Comparison of ENCODE assay signal across 9 cellular contexts in genomic region chr7:25619963-25620799, GRCh38.
DNase-seq lines count a peak whose midpoint lies in the region; ATAC-seq, FAIRE-seq and TF ChIP-seq lines count a peak whose summit lies in the region.
"Had no signal": no experiment of that assay in that cellular context is flagged by ENCODE, and none has a peak within 500 bp of the region (broad histone marks: within the 10 kb centered on the region; RNA-seq: fewer than 3 reads in every experiment).

No MANE protein-coding gene starts in this region.

- H3F3A ChIP-seq in neural progenitor cell (ENCODE audit: low read depth), result no peaks in the 10 kb centered on the region

- no peak overlapping the region for H3K4me3 Mint-ChIP-seq in neural progenitor cell

- H3K9me3 Mint-ChIP-seq in neural progenitor cell, result no peaks in the 10 kb centered on the region

- no peaks in the 10 kb centered on the region for H3K36me3 Mint-ChIP-seq in neural progenitor cell

- H2AFZ ChIP-seq in DND-41 (ENCODE audit: low read depth, low read length) (no peak overlapping the region), neural progenitor cell (replicated peaks) (no peak overlapping the region)

- H3K27ac ChIP-seq in DND-41 (ENCODE audit: low read length) (no peak overlapping the region), cingulate gyrus (ENCODE audit: low read depth, low read length) (peak overlapping the region; percentile 88), neural progenitor cell (no peak overlapping the region)

- H3K27me3 ChIP-seq in DND-41 (ENCODE audit: insufficient read depth, low read length, poor library complexity) (peaks cover 6% of the 10 kb centered on the region), neural progenitor cell (no peaks in the 10 kb centered on the region)
- H3K27me3 ChIP-seq: breast epithelium had no signal

- no peaks in the 10 kb centered on the region for H4K20me1 ChIP-seq in DND-41 (ENCODE audit: insufficient read depth, low read length)
- no peaks in the 10 kb centered on the region for H4K20me1 ChIP-seq in neural progenitor cell (ENCODE audit: low read depth)

- H3K4me3 ChIP-seq in DND-41 (ENCODE audit: low read depth in 1 of 2, low read length in 2 of 2), result no peak overlapping the region
- no peak overlapping the region for H3K4me3 ChIP-seq in neural progenitor cell
- H3K4me3 ChIP-seq: breast epithelium had no signal

- ATAC-seq in DND-41 (ENCODE audit: insufficient read depth, low read depth), result peak; percentile 69; the same call in 2 of the 3 replicates
- ATAC-seq in HG03196 (IDR thresholded peaks at IDR 0.05; ENCODE audit: unreplicated experiment), result no peak

- H3K4me1 Mint-ChIP-seq in neural progenitor cell, result peaks cover 14% of the 10 kb centered on the region

- H3K9me3 ChIP-seq in DND-41 (ENCODE audit: insufficient read depth, low read length, severe bottlenecking) (no peaks in the 10 kb centered on the region), neural progenitor cell (ENCODE audit: low read depth) (no peaks in the 10 kb centered on the region)
- H3K9me3 ChIP-seq: breast epithelium had no signal

- no peak for FAIRE-seq in frontal cortex (lab: Jason Lieb, UNC)

- no peaks in the 10 kb centered on the region for H3K79me2 ChIP-seq in DND-41 (ENCODE audit: insufficient read depth, low read length)
- no peaks in the 10 kb centered on the region for H3K79me2 ChIP-seq in neural progenitor cell (ENCODE audit: low read depth)

- H3K36me3 ChIP-seq in DND-41 (ENCODE audit: insufficient read depth, low read length) (no peaks in the 10 kb centered on the region), neural progenitor cell (no peaks in the 10 kb centered on the region)
- H3K36me3 ChIP-seq: breast epithelium had no signal

- H3K27me3 Mint-ChIP-seq in neural progenitor cell (ENCODE audit: insufficient read depth, low read depth), result no peaks in the 10 kb centered on the region

- no peak for TF ChIP-seq CTCF in DND-41 (IDR thresholded peaks at IDR 0.05; ENCODE audit: borderline replicate concordance, extremely low read depth, low read length, poor library complexity, severe bottlenecking)
- no peak for TF ChIP-seq CTCF in neural progenitor cell (IDR thresholded peaks at IDR 0.05)

- H3K27ac Mint-ChIP-seq in neural progenitor cell, result peak overlapping the region; percentile 65

- H3K9ac ChIP-seq in DND-41 (ENCODE audit: low read depth, low read length) (no peak overlapping the region), neural progenitor cell (no peak overlapping the region)

- DNase-seq in DND-41 (peak; percentile 10), NOMO-1 treated with DMSO at 0.1 percent for 48 hours (lab: John Stamatoyannopoulos, UW; ENCODE audit: unreplicated experiment) (peak; percentile 65), neural progenitor cell (ENCODE audit: low spot score) (no peak), NCI-H446 treated with DMSO at 0.1 percent for 48 hours (lab: John Stamatoyannopoulos, UW) (no peak), frontal cortex (ENCODE audit: low spot score in 2 of 2) (no peak), HuH-7.5 (ENCODE audit: low spot score) (no peak)

- peaks cover 10% of the 10 kb centered on the region; the same call in 1 of the 2 replicates for H3K4me1 ChIP-seq in DND-41 (ENCODE audit: insufficient read depth, low read length)
- no peaks in the 10 kb centered on the region for H3K4me1 ChIP-seq in neural progenitor cell
- H3K4me1 ChIP-seq: breast epithelium had no signal

- H3K4me2 ChIP-seq in DND-41 (ENCODE audit: insufficient read depth, low read length) (no peak overlapping the region), neural progenitor cell (no peak overlapping the region)

Comparison
In these comparisons a context has a peak if more than half of its experiments do, and no peak if none do; other contexts are left out.
1. DNase-seq: peak in DND-41 (single experiment) and NOMO-1 treated with DMSO at 0.1 percent for 48 hours (single experiment); none in neural progenitor cell (single experiment), NCI-H446 treated with DMSO at 0.1 percent for 48 hours (single experiment), frontal cortex (0 of 2) and HuH-7.5 (single experiment).